In genomic region chr9:87648606-87649005, GRCh38 we compare ENCODE assay signal across 31 cellular contexts.
"Had no signal": no experiment of that assay in that cellular context is flagged by ENCODE, and none has a peak within 500 bp of the region (broad histone marks: within the 10 kb centered on the region; RNA-seq: fewer than 3 reads in every experiment).

No MANE protein-coding gene starts in this region.

- H3K27ac Mint-ChIP-seq: activated B cell treated with CpG ODN at 0.5 μM for 24 hours; activated CD8-positive, alpha-beta T cell treated with anti-CD3 and anti-CD28 coated beads for 36 hours; activated naive CD4-positive, alpha-beta T cell treated with anti-CD3 and anti-CD28 coated beads, Interleukin-2, amount 10 ng/mL, durations not matched to agents 7 days and 5 days; activated naive CD4-positive, alpha-beta T cell treated with anti-CD3 and anti-CD28 coated beads, Interleukin-2, amount 50 U/mL, for 72 hours; activated naive CD8-positive, alpha-beta T cell treated with anti-CD3 and anti-CD28 coated beads, Interleukin-2, amount 10 ng/mL, durations not matched to agents 7 days and 5 days; activated T-helper 2 cell treated with anti-CD3 and anti-CD28 coated beads, Interferon-gamma antibody, Interleukin-2, Interleukin-4, amounts not matched to agents 10 μg/mL and 5 μg/mL and 100 μg/mL, durations not matched to agents 14 hours and 24 hours and 36 hours; brain; T-helper 17 cell; T-helper 2 cell treated with Interferon-gamma antibody and Interleukin-4, amounts not matched to agents 5 μg/mL and 100 μg/mL, for 36 hours had no signal

- H3K4me1 ChIP-seq: ascending aorta, esophagus squamous epithelium had no signal

- ATAC-seq: activated CD4-positive, CD25-positive, alpha-beta regulatory T cell treated with anti-CD3 and anti-CD28 coated beads, Interleukin-2, amount 50 U/mL, for 24 hours; activated CD8-positive, alpha-beta T cell treated with anti-CD3 and anti-CD28 coated beads for 36 hours; activated naive CD4-positive, alpha-beta T cell treated with anti-CD3 and anti-CD28 coated beads, Interleukin-2, amount 50 U/mL, for 72 hours; activated T-cell treated with anti-CD3 and anti-CD28 coated beads, Interleukin-2, amount 50 U/mL, for 4 hours; gastroesophageal sphincter; T-helper 17 cell had no signal

- H3K27me3 ChIP-seq: ascending aorta, cardiac muscle cell, esophagus squamous epithelium, gastroesophageal sphincter had no signal

- H3K27ac ChIP-seq: ascending aorta, breast epithelium, cardiac muscle cell, epithelial cell of prostate, esophagus squamous epithelium, WERI-Rb-1 had no signal

- FAIRE-seq: endometrium, endothelial cell of umbilical vein had no signal

- H3K4me1 Mint-ChIP-seq: activated B cell treated with CpG ODN at 0.5 μM for 24 hours; activated naive CD4-positive, alpha-beta T cell treated with anti-CD3 and anti-CD28 coated beads, Interleukin-2, amount 10 ng/mL, durations not matched to agents 7 days and 5 days; activated naive CD8-positive, alpha-beta T cell treated with anti-CD3 and anti-CD28 coated beads, Interleukin-2, amount 10 ng/mL, durations not matched to agents 7 days and 5 days had no signal

- H3K4me3 Mint-ChIP-seq: activated B cell treated with CpG ODN at 0.5 μM for 24 hours; activated CD8-positive, alpha-beta T cell treated with anti-CD3 and anti-CD28 coated beads for 36 hours; activated naive CD4-positive, alpha-beta T cell treated with anti-CD3 and anti-CD28 coated beads, Interleukin-2, amount 10 ng/mL, durations not matched to agents 7 days and 5 days; activated naive CD8-positive, alpha-beta T cell treated with anti-CD3 and anti-CD28 coated beads, Interleukin-2, amount 10 ng/mL, durations not matched to agents 7 days and 5 days; activated T-cell treated with anti-CD3 and anti-CD28 coated beads, Interleukin-2, amount 50 U/mL, for 4 hours; brain; T-helper 17 cell; T-helper 2 cell treated with Interferon-gamma antibody and Interleukin-4, amounts not matched to agents 5 μg/mL and 100 μg/mL, for 36 hours had no signal

- H3K27me3 Mint-ChIP-seq: activated B cell treated with CpG ODN at 0.5 μM for 24 hours; activated naive CD8-positive, alpha-beta T cell treated with anti-CD3 and anti-CD28 coated beads, Interleukin-2, amount 10 ng/mL, durations not matched to agents 7 days and 5 days; brain had no signal

- H3K36me3 ChIP-seq: ascending aorta, breast epithelium had no signal

- H3K36me3 Mint-ChIP-seq: activated naive CD4-positive, alpha-beta T cell treated with anti-CD3 and anti-CD28 coated beads, Interleukin-2, amount 10 ng/mL, durations not matched to agents 7 days and 5 days; activated naive CD4-positive, alpha-beta T cell treated with anti-CD3 and anti-CD28 coated beads, Interleukin-2, amount 50 U/mL, for 72 hours; activated naive CD8-positive, alpha-beta T cell treated with anti-CD3 and anti-CD28 coated beads, Interleukin-2, amount 10 ng/mL, durations not matched to agents 7 days and 5 days had no signal

- DNase-seq: activated B cell treated with CpG ODN at 0.5 μM for 24 hours; activated CD4-positive, alpha-beta T cell treated with anti-CD3 and anti-CD28 coated beads for 48 hours; activated CD4-positive, alpha-beta T cell treated with anti-CD3 and anti-CD28 coated beads, Interleukin-2, amount 50 U/mL, for 1 hour; activated CD4-positive, alpha-beta T cell treated with anti-CD3 and anti-CD28 coated beads, Interleukin-2, amount 50 U/mL, for 48 hours; activated CD8-positive, alpha-beta memory T cell treated with anti-CD3 and anti-CD28 coated beads for 24 hours; activated CD8-positive, alpha-beta T cell treated with anti-CD3 and anti-CD28 coated beads for 36 hours; activated effector memory CD4-positive, alpha-beta T cell treated with anti-CD3 and anti-CD28 coated beads, Interleukin-2, amount 50 U/mL, for 16 hours; activated naive CD4-positive, alpha-beta T cell treated with anti-CD3 and anti-CD28 coated beads, Interleukin-2, amount 10 ng/mL, durations not matched to agents 7 days and 5 days; activated naive CD8-positive, alpha-beta T cell treated with anti-CD3 and anti-CD28 coated beads, Interleukin-2, amount 10 ng/mL, durations not matched to agents 7 days and 5 days; activated T-cell treated with anti-CD3 and anti-CD28 coated beads, Interleukin-2, amount 50 U/mL, for 4 hours; central memory CD4-positive, alpha-beta T cell; cortex of kidney; effector CD8-positive, alpha-beta T cell; esophagus squamous epithelium; foreskin melanocyte; T-helper 1 cell; T-helper 17 cell; T1000; WERI-Rb-1 had no signal

- H3K9me3 ChIP-seq: ascending aorta, breast epithelium, esophagus squamous epithelium, gastroesophageal sphincter had no signal

- H3K4me3 ChIP-seq: ascending aorta, breast epithelium, cardiac muscle cell, esophagus squamous epithelium, gastroesophageal sphincter had no signal

- H3K9me3 Mint-ChIP-seq: activated B cell treated with CpG ODN at 0.5 μM for 24 hours; activated CD8-positive, alpha-beta T cell treated with anti-CD3 and anti-CD28 coated beads for 36 hours; activated naive CD4-positive, alpha-beta T cell treated with anti-CD3 and anti-CD28 coated beads, Interleukin-2, amount 10 ng/mL, durations not matched to agents 7 days and 5 days; activated naive CD4-positive, alpha-beta T cell treated with anti-CD3 and anti-CD28 coated beads, Interleukin-2, amount 50 U/mL, for 72 hours; activated naive CD8-positive, alpha-beta T cell treated with anti-CD3 and anti-CD28 coated beads, Interleukin-2, amount 10 ng/mL, durations not matched to agents 7 days and 5 days; activated T-cell treated with anti-CD3 and anti-CD28 coated beads, Interleukin-2, amount 50 U/mL, for 4 hours; activated T-helper 2 cell treated with anti-CD3 and anti-CD28 coated beads, Interferon-gamma antibody, Interleukin-2, Interleukin-4, amounts not matched to agents 10 μg/mL and 5 μg/mL and 100 μg/mL, durations not matched to agents 14 hours and 24 hours and 36 hours; brain; T-helper 2 cell treated with Interferon-gamma antibody and Interleukin-4, amounts not matched to agents 5 μg/mL and 100 μg/mL, for 36 hours had no signal
